8 cellular contexts compared by ENCODE assay signal in genomic region chr12:49068879-49069506, GRCh38. TPM values are rescaled to one million over a fixed set of nuclear protein-coding genes. Genes with fewer than 3 reads are reported as not detected.
DNase-seq lines count a peak whose midpoint lies in the region; ATAC-seq and TF ChIP-seq lines count a peak whose summit lies in the region.

No MANE protein-coding gene starts in this region.

- DNase-seq in Jurkat, Clone E6-1 (ENCODE audit: low read depth, low spot score) = no peak
- no peak for DNase-seq in choroid plexus epithelial cell (ENCODE audit: low read depth)
- DNase-seq in natural killer cell treated with Interleukin-12 subunit alpha and Interleukin-12 subunit beta and Interleukin-15 and Interleukin-18, amount 100 ng/mL, for 72 hours (ENCODE audit: low spot score) = no peak
- DNase-seq in stimulated activated CD4-positive, alpha-beta T cell treated with anti-CD3 and anti-CD28 coated beads, Interleukin-15, amount 100 ng/mL, for 24 hours = no peak

- no peaks in the 10 kb centered on the region for H3K9me3 Mint-ChIP-seq in natural killer cell treated with Interleukin-12 subunit alpha and Interleukin-12 subunit beta and Interleukin-15 and Interleukin-18, amount 100 ng/mL, for 72 hours

- H3K27ac ChIP-seq in C4-2B = peak overlapping the region; percentile 42

- ATAC-seq in natural killer cell treated with Interleukin-12 subunit alpha and Interleukin-12 subunit beta and Interleukin-15 and Interleukin-18, amount 100 ng/mL, for 72 hours = no peak
- no peak for ATAC-seq in GM19463 (IDR thresholded peaks at IDR 0.05; ENCODE audit: unreplicated experiment)
- no peak for ATAC-seq in HG03175 (IDR thresholded peaks at IDR 0.05; ENCODE audit: unreplicated experiment)
- ATAC-seq in GM21423 (IDR thresholded peaks at IDR 0.05; ENCODE audit: unreplicated experiment) = no peak

- no peak for TF ChIP-seq CTCF in C4-2B (conservative IDR thresholded peaks at IDR 0.05)
- no peak for TF ChIP-seq CTCF in choroid plexus epithelial cell (conservative IDR thresholded peaks at IDR 0.05; ENCODE audit: low read depth, low read length)

- H3K4me3 ChIP-seq in Jurkat, Clone E6-1 (ENCODE audit: low read length) = peak overlapping the region; percentile 91
- peak overlapping the region; percentile 83 for H3K4me3 ChIP-seq in choroid plexus epithelial cell (ENCODE audit: low read depth, low read length)

- H3K4me3 Mint-ChIP-seq in natural killer cell treated with Interleukin-12 subunit alpha and Interleukin-12 subunit beta and Interleukin-15 and Interleukin-18, amount 100 ng/mL, for 72 hours = peak overlapping the region; percentile 98

- peak overlapping the region; percentile 93 to 99 for H3K27ac Mint-ChIP-seq in natural killer cell treated with Interleukin-12 subunit alpha and Interleukin-12 subunit beta and Interleukin-15 and Interleukin-18, amount 100 ng/mL, for 72 hours

- H3K36me3 Mint-ChIP-seq in natural killer cell treated with Interleukin-12 subunit alpha and Interleukin-12 subunit beta and Interleukin-15 and Interleukin-18, amount 100 ng/mL, for 72 hours = peaks cover 3% of the 10 kb centered on the region

- H3K27me3 Mint-ChIP-seq in natural killer cell treated with Interleukin-12 subunit alpha and Interleukin-12 subunit beta and Interleukin-15 and Interleukin-18, amount 100 ng/mL, for 72 hours = no peaks in the 10 kb centered on the region

- H3K4me1 Mint-ChIP-seq in natural killer cell treated with Interleukin-12 subunit alpha and Interleukin-12 subunit beta and Interleukin-15 and Interleukin-18, amount 100 ng/mL, for 72 hours (ENCODE audit: low read depth in 2 of 2) = peaks cover 31 to 36% of the 10 kb centered on the region in 2 donors

RNA-seq across cellular contexts. Expression of gene RHEBL1, which starts 0.8 kb away (rescaled TPM):
- polyA plus RNA-seq in Jurkat, Clone E6-1 (2012; ENCODE audit: insufficient read depth, insufficient read length) = 12.9 TPM
- total RNA-seq in natural killer cell treated with Interleukin-12 subunit alpha and Interleukin-12 subunit beta and Interleukin-15 and Interleukin-18, amount 100 ng/mL, for 72 hours = 10 to 100 TPM; 21.9 to 28.9 TPM

RNA-seq across cellular contexts. Expression of gene KMT2D, which starts 8.4 kb away (rescaled TPM):
- 60.8 TPM for polyA plus RNA-seq in Jurkat, Clone E6-1 (2012; ENCODE audit: insufficient read depth, insufficient read length)
- 100 to 1,000 TPM; 120 to 199 TPM for total RNA-seq in natural killer cell treated with Interleukin-12 subunit alpha and Interleukin-12 subunit beta and Interleukin-15 and Interleukin-18, amount 100 ng/mL, for 72 hours

RNA-seq across cellular contexts. Expression of gene DHH, which starts 25.6 kb away (rescaled TPM):
- polyA plus RNA-seq in Jurkat, Clone E6-1 (2012; ENCODE audit: insufficient read depth, insufficient read length) = not detected
- under 1 TPM; 0.24 to 0.31 TPM for total RNA-seq in natural killer cell treated with Interleukin-12 subunit alpha and Interleukin-12 subunit beta and Interleukin-15 and Interleukin-18, amount 100 ng/mL, for 72 hours

RNA-seq across cellular contexts. Expression of gene LMBR1L, which starts 41.7 kb away (rescaled TPM):
- 71.3 TPM for polyA plus RNA-seq in Jurkat, Clone E6-1 (2012; ENCODE audit: insufficient read depth, insufficient read length)
- 10 to 100 TPM; 55.4 to 74.9 TPM for total RNA-seq in natural killer cell treated with Interleukin-12 subunit alpha and Interleukin-12 subunit beta and Interleukin-15 and Interleukin-18, amount 100 ng/mL, for 72 hours

RNA-seq across cellular contexts. Expression of gene PRKAG1, which starts 50.4 kb away (rescaled TPM):
- 69.8 TPM for polyA plus RNA-seq in Jurkat, Clone E6-1 (2012; ENCODE audit: insufficient read depth, insufficient read length)
- total RNA-seq in natural killer cell treated with Interleukin-12 subunit alpha and Interleukin-12 subunit beta and Interleukin-15 and Interleukin-18, amount 100 ng/mL, for 72 hours = 10 to 100 TPM; 63.4 to 70.3 TPM
